10 cellular contexts compared by ENCODE assay signal in genomic region chr19:19459099-19459498, GRCh38. TPM values are rescaled to one million over a fixed set of nuclear protein-coding genes. Genes with fewer than 3 reads are reported as not detected.
DNase-seq lines count a peak whose midpoint lies in the region; ATAC-seq and TF ChIP-seq lines count a peak whose summit lies in the region.
"Had no signal": no experiment of that assay in that cellular context is flagged by ENCODE, and none has a peak within 500 bp of the region (broad histone marks: within the 10 kb centered on the region; RNA-seq: fewer than 3 reads in every experiment).

No MANE protein-coding gene starts in this region.

- no peaks in the 10 kb centered on the region for H3K27me3 Mint-ChIP-seq in activated T-cell treated with anti-CD3 and anti-CD28 coated beads, Interleukin-2, amount 50 U/mL, for 24 hours
- H3K27me3 Mint-ChIP-seq in WTC11 (ENCODE audit: low read depth) (no peaks in the 10 kb centered on the region), immature natural killer cell (ENCODE audit: low read depth in 3 of 3) (peaks cover 12 to 34% (median 13%) of the 10 kb centered on the region in 3 donors)

- peaks cover 52% of the 10 kb centered on the region for H3K36me3 Mint-ChIP-seq in activated T-cell treated with anti-CD3 and anti-CD28 coated beads, Interleukin-2, amount 50 U/mL, for 24 hours (ENCODE audit: low read depth)
- H3K36me3 Mint-ChIP-seq in WTC11 (no peaks in the 10 kb centered on the region), immature natural killer cell (peaks cover 0 to 4% (median 4%) of the 10 kb centered on the region in 3 donors)

- POLR2A ChIA-PET in WTC11 (lab: Charles Lee), result interaction anchor here (1.1 kb wide), 1 partner anchor 17 kb away, joined by 3 read pairs; no protein-coding TSS in a partner anchor

- H3K36me3 ChIP-seq in thymus (ENCODE audit: control insufficient read depth, insufficient read depth), result peaks cover 4% of the 10 kb centered on the region

- CTCF ChIA-PET in WTC11 (lab: Charles Lee), result interaction anchor here (1.1 to 3.0 kb wide), 4 partner anchors 17 to 95 kb away, joined by 3 to 16 read pairs (median 4); no protein-coding TSS in a partner anchor

- H3K9me3 ChIP-seq in thymus (ENCODE audit: control insufficient read depth), result no peaks in the 10 kb centered on the region
- H3K9me3 ChIP-seq: mucosa of descending colon had no signal

- ATAC-seq in WTC11, result no peak
- ATAC-seq in HG02885 (IDR thresholded peaks at IDR 0.05; ENCODE audit: poor library complexity, unreplicated experiment), result no peak
- no peak for ATAC-seq in HG03378 (IDR thresholded peaks at IDR 0.05; ENCODE audit: unreplicated experiment)

- no peak overlapping the region for H3K4me3 ChIP-seq in thymus (ENCODE audit: low read length)
- H3K4me3 ChIP-seq: mucosa of descending colon, SK-N-MC had no signal

- peak overlapping the region; percentile 99 for H3K27ac Mint-ChIP-seq in activated T-cell treated with anti-CD3 and anti-CD28 coated beads, Interleukin-2, amount 50 U/mL, for 24 hours
- H3K27ac Mint-ChIP-seq in WTC11, result peak overlapping the region; percentile 80
- peak overlapping the region; percentile 96 to 100 (median 100) for H3K27ac Mint-ChIP-seq in immature natural killer cell

- no peaks in the 10 kb centered on the region for H3K9me3 Mint-ChIP-seq in activated T-cell treated with anti-CD3 and anti-CD28 coated beads, Interleukin-2, amount 50 U/mL, for 24 hours
- H3K9me3 Mint-ChIP-seq in WTC11 (no peaks in the 10 kb centered on the region), immature natural killer cell (no peaks in the 10 kb centered on the region)

- peak overlapping the region; percentile 95 for H3K27ac ChIP-seq in thymus (ENCODE audit: low read depth)
- H3K27ac ChIP-seq: SK-N-MC had no signal

- peaks cover 81% of the 10 kb centered on the region for H3K4me1 Mint-ChIP-seq in activated T-cell treated with anti-CD3 and anti-CD28 coated beads, Interleukin-2, amount 50 U/mL, for 24 hours (ENCODE audit: low read depth)
- H3K4me1 Mint-ChIP-seq in WTC11, result peaks cover 63% of the 10 kb centered on the region
- H3K4me1 Mint-ChIP-seq in immature natural killer cell, result peaks cover 81 to 89% of the 10 kb centered on the region in 2 donors

- H3K27me3 ChIP-seq in thymus (ENCODE audit: control insufficient read depth, insufficient read depth), result no peaks in the 10 kb centered on the region

- TF ChIP-seq CTCF in WTC11 (IDR thresholded peaks at IDR 0.05), result no peak

- H3K4me1 ChIP-seq in thymus (ENCODE audit: control insufficient read depth, insufficient read depth, low read length), result peaks cover 56% of the 10 kb centered on the region

- peak overlapping the region; percentile 85 for H3K4me3 Mint-ChIP-seq in activated T-cell treated with anti-CD3 and anti-CD28 coated beads, Interleukin-2, amount 50 U/mL, for 24 hours
- H3K4me3 Mint-ChIP-seq in WTC11 (no peak overlapping the region; the same call in 1 of the 2 replicates), immature natural killer cell (peak overlapping the region; percentile 85 to 94 (median 87))

- no peak for DNase-seq in activated T-cell treated with anti-CD3 and anti-CD28 coated beads, Interleukin-2, amount 50 U/mL, for 24 hours
- DNase-seq in activated T-cell treated with anti-CD3 and anti-CD28 coated beads for 4 hours (no peak), WTC11 (ENCODE audit: low spot score) (no peak), immature natural killer cell (peak; percentile 58 to 60 (median 60))
- no peak for DNase-seq in stimulated activated CD4-positive, alpha-beta T cell treated with anti-CD3 and anti-CD28 coated beads, Interleukin-4, amount 100 ng/mL, for 1 hour

TF ChIP-seq in WTC11, 78 proteins besides CTCF, POLR2A, EP300 and RAD21:
- TF ChIP-seq CBFB (CRISPR knock-in tag; IDR thresholded peaks at IDR 0.05; ENCODE audit: low read depth) (no peak), EMX1 (CRISPR knock-in tag; IDR thresholded peaks at IDR 0.05) (no peak), CDX4 (CRISPR knock-in tag; IDR thresholded peaks at IDR 0.05; ENCODE audit: borderline replicate concordance) (no peak), NFYB (CRISPR knock-in tag; conservative IDR thresholded peaks at IDR 0.05; ENCODE audit: low read depth) (no peak)
- TF ChIP-seq, protein P1, sequence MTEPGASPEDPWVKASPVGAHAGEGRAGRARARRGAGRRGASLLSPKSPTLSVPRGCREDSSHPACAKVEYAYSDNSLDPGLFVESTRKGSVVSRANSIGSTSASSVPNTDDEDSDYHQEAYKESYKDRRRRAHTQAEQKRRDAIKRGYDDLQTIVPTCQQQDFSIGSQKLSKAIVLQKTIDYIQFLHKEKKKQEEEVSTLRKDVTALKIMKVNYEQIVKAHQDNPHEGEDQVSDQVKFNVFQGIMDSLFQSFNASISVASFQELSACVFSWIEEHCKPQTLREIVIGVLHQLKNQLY (CRISPR knock-in tag; IDR thresholded peaks at IDR 0.05), result no peak

RNA-seq across cellular contexts. Expression of gene GATAD2A, which starts 53.6 kb away (rescaled TPM):
- total RNA-seq in WTC11 (2021), result 186 to 209 TPM (median 189 TPM) in 3 replicates
- polyA plus RNA-seq in immature natural killer cell (10 to 100 TPM in 2 of 3 donors, 1 to 10 TPM in 1; 8.8 to 48.5 (median 21.0) TPM), thymus (20.9 TPM)

RNA-seq across cellular contexts. Expression of gene TSSK6, which starts 56.2 kb away (rescaled TPM):
- 4.7 to 7.8 TPM (median 7.7 TPM) in 3 replicates for total RNA-seq in WTC11 (2021)
- polyA plus RNA-seq in immature natural killer cell (under 1 TPM in 2 of 3 donors, not detected in 1; 0.66 to 0.96 TPM), thymus (3.0 TPM)

RNA-seq across cellular contexts. Expression of gene NDUFA13, which starts 56.9 kb away (rescaled TPM):
- total RNA-seq in WTC11 (2021), result 519 to 568 TPM (median 552 TPM) in 3 replicates
- polyA plus RNA-seq in immature natural killer cell, result 100 to 1,000 TPM; 242 to 566 (median 301) TPM
- polyA plus RNA-seq in thymus, result 219 TPM

Comparison
In these comparisons a context has a peak if more than half of its experiments do, and no peak if none do; other contexts are left out.
1. DNase-seq: peak in immature natural killer cell (3 of 3); none in activated T-cell treated with anti-CD3 and anti-CD28 coated beads, Interleukin-2, amount 50 U/mL, for 24 hours (single experiment), activated T-cell treated with anti-CD3 and anti-CD28 coated beads for 4 hours (single experiment), WTC11 (single experiment) and stimulated activated CD4-positive, alpha-beta T cell treated with anti-CD3 and anti-CD28 coated beads, Interleukin-4, amount 100 ng/mL, for 1 hour (single experiment).
2. Peak in every context shown above with its lines, with median percentiles within 50 percentile points of each other: H3K27ac Mint-ChIP-seq.